In the genomic region with DNA sequence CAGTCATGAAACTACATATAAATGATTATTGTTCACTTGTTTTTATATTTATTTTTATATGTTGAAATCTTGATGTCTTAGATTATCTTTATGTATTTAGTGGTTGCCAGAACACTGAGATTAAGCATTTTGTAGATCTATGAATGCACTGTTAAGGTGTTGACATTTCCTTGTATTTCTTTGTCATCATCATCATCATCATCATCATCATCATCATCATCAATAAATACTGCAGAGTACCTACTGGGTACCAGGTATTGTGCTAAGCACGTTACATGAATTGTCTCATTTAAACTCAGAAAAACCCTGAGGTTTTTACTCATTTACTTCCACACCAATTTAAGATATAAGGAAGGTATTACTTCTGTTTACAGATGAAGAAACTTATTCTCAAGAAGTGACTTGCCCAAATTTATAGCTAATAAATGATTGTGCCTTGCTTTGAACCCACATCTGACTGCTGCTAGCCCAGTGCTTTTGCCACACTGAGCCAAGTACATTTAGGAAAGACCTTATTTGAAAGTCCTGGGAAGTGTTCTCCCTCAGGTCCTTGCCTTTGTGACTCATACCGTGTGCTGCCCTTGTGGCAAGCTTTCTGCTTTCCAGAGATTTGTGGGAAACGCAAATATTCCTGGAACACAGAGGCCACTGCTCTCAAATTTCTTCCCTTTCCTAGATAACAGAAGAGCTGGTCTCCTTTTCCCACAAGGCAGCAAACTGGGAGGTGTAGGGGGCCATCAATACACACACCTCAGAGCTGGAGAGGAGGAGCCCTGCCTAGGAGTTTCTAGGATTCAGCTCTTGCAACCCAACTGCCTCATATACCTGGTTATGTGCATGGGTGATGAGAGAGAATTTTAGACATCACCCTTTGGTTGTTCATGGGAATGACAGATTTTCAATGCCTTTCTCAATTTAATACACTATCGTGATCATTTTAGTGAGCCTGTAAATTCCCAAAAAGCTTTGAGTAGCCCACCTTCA, we compare ENCODE assay signal across 16 cellular contexts.
DNase-seq lines count a peak whose midpoint lies in the region; ATAC-seq and TF ChIP-seq lines count a peak whose summit lies in the region.
"Had no signal": no experiment of that assay in that cellular context is flagged by ENCODE, and none has a peak within 500 bp of the region (broad histone marks: within the 10 kb centered on the region; RNA-seq: fewer than 3 reads in every experiment).

No MANE protein-coding gene starts in this region.

- ATAC-seq in HG03432 (IDR thresholded peaks at IDR 0.05; ENCODE audit: unreplicated experiment): no peak
- ATAC-seq in HG03095 (IDR thresholded peaks at IDR 0.05; ENCODE audit: unreplicated experiment): no peak
- ATAC-seq: naive thymus-derived CD4-positive, alpha-beta T cell had no signal

- DNase-seq in GM04503 (ENCODE audit: low read depth) (peak; percentile 30), RPMI7951 (ENCODE audit: low read depth) (peak; percentile 89), fibroblast of gingiva (ENCODE audit: low read depth) (peak; percentile 22), renal cortical epithelial cell (ENCODE audit: low read depth) (peak; percentile 88), GM20000 (ENCODE audit: low spot score) (no peak), DMS79 treated with DMSO at 0.1 percent for 48 hours (lab: John Stamatoyannopoulos, UW) (no peak)
- DNase-seq: activated CD4-positive, alpha-beta T cell treated with anti-CD3 and anti-CD28 coated beads for 48 hours; caudate nucleus; erythroblast; KG1; naive thymus-derived CD4-positive, alpha-beta T cell; NCI-H2029 treated with DMSO at 0.1 percent for 48 hours; NK-92 treated with Interleukin-12 subunit alpha and Interleukin-12 subunit beta, amount 100 ng/mL, for 24 hours; spleen had no signal

- no peak for TF ChIP-seq CTCF in GM20000 (IDR thresholded peaks at IDR 0.05; ENCODE audit: extremely low read depth, missing control alignments)

Comparison
In these comparisons a context has a peak if more than half of its experiments do, and no peak if none do; other contexts are left out.
1. DNase-seq: peak in GM04503 (single experiment), RPMI7951 (single experiment), fibroblast of gingiva (single experiment) and renal cortical epithelial cell (single experiment); none in GM20000 (single experiment) and DMS79 treated with DMSO at 0.1 percent for 48 hours (single experiment).